8 cellular contexts compared by ENCODE assay signal in genomic region chr11:131694526-131695424, GRCh38.
A peak's percentile ranks its signal among the peaks of the same experiment; 100 is the strongest.
DNase-seq lines count a peak whose midpoint lies in the region; ATAC-seq and TF ChIP-seq lines count a peak whose summit lies in the region.

No MANE protein-coding gene starts in this region.

- TF ChIP-seq CTCF in foreskin fibroblast (IDR thresholded peaks at IDR 0.05; ENCODE audit: low read depth, low read length) (peak; percentile 95), neutrophil (IDR thresholded peaks at IDR 0.05) (peak; percentile 76), transverse colon (IDR thresholded peaks at IDR 0.05) (peak; percentile 74 to 94 (median 91))

- H3K4me3 ChIP-seq in foreskin fibroblast (ENCODE audit: low read depth in 1 of 2, low read length in 2 of 2) (peak overlapping the region in 1 of 2 donors; percentile 13), neutrophil (ENCODE audit: low read depth in 1 of 2, low read length in 1 of 2) (no peak overlapping the region), transverse colon (no peak overlapping the region)

- no peaks in the 10 kb centered on the region for H3K9me3 Mint-ChIP-seq in activated T-helper 17 cell treated with anti-CD3 and anti-CD28 coated beads, Interleukin-2, amount 50 U/mL, for 72 hours

- WGBS in transverse colon (ENCODE audit: low coverage in 1 of 2), 2 donors = 25 to 100% methylated on average over 1 to 33 of the region's 34 CpGs

- intact Hi-C loops in transverse colon (cut with DNase I; ENCODE audit: low total_unique reads) = no loop called here

- peaks cover 60% of the 10 kb centered on the region for H3K27me3 ChIP-seq in neutrophil
- no peaks in the 10 kb centered on the region for H3K27me3 ChIP-seq in transverse colon

- no peak overlapping the region for H3K4me3 Mint-ChIP-seq in activated T-helper 17 cell treated with anti-CD3 and anti-CD28 coated beads, Interleukin-2, amount 50 U/mL, for 72 hours

- ATAC-seq in GM19463 (IDR thresholded peaks at IDR 0.05; ENCODE audit: unreplicated experiment) = peak; percentile 90
- peak; percentile 74 for ATAC-seq in HG03469 (IDR thresholded peaks at IDR 0.05; ENCODE audit: unreplicated experiment)
- ATAC-seq in activated T-helper 17 cell treated with anti-CD3 and anti-CD28 coated beads, Interleukin-2, amount 50 U/mL, for 72 hours (replicated peaks) = peak; percentile 70

- H3K36me3 ChIP-seq in neutrophil (no peaks in the 10 kb centered on the region), transverse colon (no peaks in the 10 kb centered on the region)

- H3K27ac Mint-ChIP-seq in activated T-helper 17 cell treated with anti-CD3 and anti-CD28 coated beads, Interleukin-2, amount 50 U/mL, for 72 hours = no peak overlapping the region

- DNase-seq in DMS 273 treated with DMSO at 0.1 percent for 48 hours (lab: John Stamatoyannopoulos, UW) = peak; percentile 1
- DNase-seq in OCI-M1 (lab: John Stamatoyannopoulos, UW) = peak; percentile 71
- peak; percentile 72 to 93 for DNase-seq in foreskin fibroblast
- DNase-seq in transverse colon = peak; percentile 78

- H3K27ac ChIP-seq in neutrophil = no peak overlapping the region
- no peak overlapping the region for H3K27ac ChIP-seq in transverse colon

- no peaks in the 10 kb centered on the region for H3K36me3 Mint-ChIP-seq in activated T-helper 17 cell treated with anti-CD3 and anti-CD28 coated beads, Interleukin-2, amount 50 U/mL, for 72 hours (ENCODE audit: low read depth)

- no peak for TF ChIP-seq EP300 in transverse colon (IDR thresholded peaks at IDR 0.05; ENCODE audit: low read depth)

- H3K4me1 Mint-ChIP-seq in activated T-helper 17 cell treated with anti-CD3 and anti-CD28 coated beads, Interleukin-2, amount 50 U/mL, for 72 hours = no peaks in the 10 kb centered on the region

- H3K4me1 ChIP-seq in neutrophil (ENCODE audit: control insufficient read depth in 1 of 2, insufficient read depth in 1 of 2, low read depth in 1 of 2, low read length in 1 of 2) (no peaks in the 10 kb centered on the region), transverse colon (peaks cover 0 to 8% (median 4%) of the 10 kb centered on the region in 4 donors)

- peaks cover 44% of the 10 kb centered on the region for H3K27me3 Mint-ChIP-seq in activated T-helper 17 cell treated with anti-CD3 and anti-CD28 coated beads, Interleukin-2, amount 50 U/mL, for 72 hours

- in situ Hi-C loops in transverse colon (cut with MboI; ENCODE audit: low pct_ligation_motif_present in 1 of 4, low pct_unique_long_range_greater_than_20kb in 1 of 4, low sequenced_read_pairs in 3 of 4) = no loop called here

- TF ChIP-seq POLR2A in transverse colon (IDR thresholded peaks at IDR 0.05) = no peak

- no peaks in the 10 kb centered on the region for H3K9me3 ChIP-seq in neutrophil
- no peaks in the 10 kb centered on the region for H3K9me3 ChIP-seq in transverse colon

Comparison
In these comparisons a context has a peak if more than half of its experiments do, and no peak if none do; other contexts are left out.
1. DNase-seq: peak in every context shown above with its lines; median percentile 82 in foreskin fibroblast; 78 in transverse colon; 71 in OCI-M1; 1 in DMS 273 treated with DMSO at 0.1 percent for 48 hours.